Comparison of ENCODE assay signal across 8 cellular contexts in the genomic region with DNA sequence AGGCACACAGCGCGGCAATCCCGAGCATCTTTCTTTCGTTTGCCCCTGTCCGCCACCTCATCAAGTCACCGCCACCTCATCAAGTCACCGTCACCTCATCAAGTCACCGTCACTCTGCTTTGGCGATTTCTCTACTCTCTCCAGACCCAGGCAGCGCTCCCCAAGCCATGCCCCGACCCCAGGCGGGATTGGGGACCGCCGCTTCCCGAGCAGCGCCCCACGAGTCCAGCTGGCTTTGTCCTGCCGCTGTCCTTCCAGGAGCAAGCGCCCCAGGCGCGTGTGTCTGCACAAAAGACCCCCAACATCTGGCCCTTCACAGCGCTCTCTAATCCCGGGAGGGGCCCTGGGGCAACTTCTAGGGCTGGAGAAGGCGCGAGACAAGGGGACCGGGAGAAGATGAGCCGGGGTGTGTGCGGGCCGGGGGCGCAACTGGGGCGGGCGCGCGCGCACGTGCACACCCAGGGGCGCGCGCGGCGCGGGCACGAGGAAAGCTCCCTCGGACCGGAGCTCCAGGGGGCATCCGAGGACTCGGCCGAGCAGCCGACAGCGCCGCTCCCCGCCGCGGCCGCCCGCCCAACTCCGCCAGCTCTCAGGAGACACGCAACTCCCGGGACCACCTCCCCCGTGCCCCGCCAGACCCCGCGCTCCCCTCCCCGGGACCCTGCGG. TPM values are rescaled to one million over a fixed set of nuclear protein-coding genes. Genes with fewer than 3 reads are reported as not detected.
DNase-seq lines count a peak whose midpoint lies in the region; ATAC-seq and TF ChIP-seq lines count a peak whose summit lies in the region.

No MANE protein-coding gene starts in this region.

- peaks cover 31% of the 10 kb centered on the region for H3K27me3 Mint-ChIP-seq in activated CD4-positive, alpha-beta memory T cell treated with anti-CD3 and anti-CD28 coated beads for 36 hours
- H3K27me3 Mint-ChIP-seq in mesothelial cell of epicardium (ENCODE audit: low read depth) = peaks cover 14% of the 10 kb centered on the region

- no peak overlapping the region for H3K27ac ChIP-seq in KMS-11
- peak overlapping the region; percentile 89 for H3K27ac ChIP-seq in suprapubic skin

- H2AFZ ChIP-seq in KMS-11 (ENCODE audit: low read depth) = peak overlapping the region; percentile 94

- H3K4me1 Mint-ChIP-seq in activated CD4-positive, alpha-beta memory T cell treated with anti-CD3 and anti-CD28 coated beads for 36 hours (ENCODE audit: low read depth) = peaks cover 8% of the 10 kb centered on the region
- H3K4me1 Mint-ChIP-seq in mesothelial cell of epicardium = peaks cover 23% of the 10 kb centered on the region

- no peaks in the 10 kb centered on the region for H4K20me1 ChIP-seq in KMS-11 (ENCODE audit: insufficient read depth)

- H3K36me3 ChIP-seq in KMS-11 (ENCODE audit: insufficient read depth) (no peaks in the 10 kb centered on the region), endocrine pancreas (ENCODE audit: control insufficient read depth, insufficient read depth, low read length) (no peaks in the 10 kb centered on the region), suprapubic skin (no peaks in the 10 kb centered on the region)

- H3K4me3 Mint-ChIP-seq in activated CD4-positive, alpha-beta memory T cell treated with anti-CD3 and anti-CD28 coated beads for 36 hours = peak overlapping the region; percentile 74
- peak overlapping the region; percentile 87 for H3K4me3 Mint-ChIP-seq in mesothelial cell of epicardium

- H3K27me3 ChIP-seq in KMS-11 (ENCODE audit: insufficient read depth, low read depth) (no peaks in the 10 kb centered on the region), endocrine pancreas (ENCODE audit: control insufficient read depth, insufficient read depth, low read length) (no peaks in the 10 kb centered on the region), suprapubic skin (no peaks in the 10 kb centered on the region)

- TF ChIP-seq CTCF in KMS-11 (conservative IDR thresholded peaks at IDR 0.05; ENCODE audit: low read depth, low read length) (no peak), mesothelial cell of epicardium (IDR thresholded peaks at IDR 0.05; ENCODE audit: unreplicated experiment) (no peak), suprapubic skin (IDR thresholded peaks at IDR 0.05) (no peak)

- intact Hi-C loops in activated CD4-positive, alpha-beta memory T cell treated with anti-CD3 and anti-CD28 coated beads for 36 hours (cut with micrococcal nuclease) = loop anchor here (1.0 to 10.0 kb wide), 4 partner anchors 59 to 339 kb away; a partner anchor contains a TSS

- 0% methylated on average over 14 of the region's 65 CpGs for WGBS in suprapubic skin

- DNase-seq in D341Med (ENCODE audit: low spot score) (peak; percentile 74), mesothelial cell of epicardium (ENCODE audit: low spot score in 2 of 2, unreplicated experiment in 2 of 2) (peak; percentile 55 to 67), suprapubic skin (ENCODE audit: low spot score in 2 of 2) (peak in 1 of 2 donors; percentile 68), NCI-H187 (lab: John Stamatoyannopoulos, UW) (no peak)
- DNase-seq in activated CD4-positive, alpha-beta memory T cell treated with anti-CD3 and anti-CD28 coated beads for 36 hours = peak; percentile 58

- no peak overlapping the region for H3K27ac Mint-ChIP-seq in activated CD4-positive, alpha-beta memory T cell treated with anti-CD3 and anti-CD28 coated beads for 36 hours
- peak overlapping the region; percentile 59 for H3K27ac Mint-ChIP-seq in mesothelial cell of epicardium

- H3K4me3 ChIP-seq in KMS-11 (IDR thresholded peaks at IDR 0.05; ENCODE audit: insufficient read depth, low read depth, low read length) = no peak overlapping the region
- H3K4me3 ChIP-seq in endocrine pancreas (ENCODE audit: control insufficient read depth, insufficient read depth, low read length) = peak overlapping the region; percentile 81
- peak overlapping the region; percentile 88 for H3K4me3 ChIP-seq in suprapubic skin

- H3K4me2 ChIP-seq in KMS-11 = peak overlapping the region; percentile 83

- peak; percentile 7 for ATAC-seq in GM21619 (IDR thresholded peaks at IDR 0.05; ENCODE audit: unreplicated experiment)

- POLR2A ChIA-PET in activated CD4-positive, alpha-beta memory T cell treated with anti-CD3 and anti-CD28 coated beads for 36 hours (lab: Charles Lee) = no interaction called here

- H3K79me2 ChIP-seq in KMS-11 (ENCODE audit: insufficient read depth, low read depth) = no peaks in the 10 kb centered on the region

- no peak for TF ChIP-seq EP300 in suprapubic skin (IDR thresholded peaks at IDR 0.05)

- CTCF ChIA-PET in activated CD4-positive, alpha-beta memory T cell treated with anti-CD3 and anti-CD28 coated beads for 36 hours (lab: Charles Lee) = interaction anchor here (0.7 kb wide), 1 partner anchor 257 kb away, joined by 3 read pairs; no protein-coding TSS in a partner anchor

- H3K36me3 Mint-ChIP-seq in activated CD4-positive, alpha-beta memory T cell treated with anti-CD3 and anti-CD28 coated beads for 36 hours = no peaks in the 10 kb centered on the region
- H3K36me3 Mint-ChIP-seq in mesothelial cell of epicardium = peaks cover 4% of the 10 kb centered on the region

- TF ChIP-seq POLR2A in suprapubic skin (IDR thresholded peaks at IDR 0.05) = no peak

- peak overlapping the region; percentile 42; the same call in 1 of the 2 replicates for H3K9ac ChIP-seq in KMS-11
- H3K9ac ChIP-seq in endocrine pancreas (ENCODE audit: control insufficient read depth, insufficient read depth, low read length) = peak overlapping the region; percentile 89

- no peaks in the 10 kb centered on the region for H3K9me3 ChIP-seq in endocrine pancreas (ENCODE audit: control insufficient read depth, low read length)
- H3K9me3 ChIP-seq in suprapubic skin = no peaks in the 10 kb centered on the region

- H3K4me1 ChIP-seq in KMS-11 (ENCODE audit: low read depth, poor library complexity, severe bottlenecking) (peaks cover 4% of the 10 kb centered on the region), endocrine pancreas (ENCODE audit: control insufficient read depth, insufficient read depth, low read length) (peaks cover 5% of the 10 kb centered on the region), suprapubic skin (peaks cover 51% of the 10 kb centered on the region)

- H3K9me3 Mint-ChIP-seq in activated CD4-positive, alpha-beta memory T cell treated with anti-CD3 and anti-CD28 coated beads for 36 hours = no peaks in the 10 kb centered on the region
- no peaks in the 10 kb centered on the region for H3K9me3 Mint-ChIP-seq in mesothelial cell of epicardium

RNA-seq across cellular contexts. Expression of a gene that starts 0.6 kb away (rescaled TPM):
- total RNA-seq in activated CD4-positive, alpha-beta memory T cell treated with anti-CD3 and anti-CD28 coated beads for 36 hours = under 1 TPM; 0.12 to 0.26 TPM
- total RNA-seq in mesothelial cell of epicardium (19.0 to 28.6 TPM (median 25.7 TPM) in 3 replicates), suprapubic skin (100 to 1,000 TPM in 2 of 4 donors, 10 to 100 TPM in 2; 49.3 to 143 (median 95.2) TPM)

Comparison
In these comparisons a context has a peak if more than half of its experiments do, and no peak if none do; other contexts are left out.
1. DNase-seq: peak in D341Med (single experiment), activated CD4-positive, alpha-beta memory T cell treated with anti-CD3 and anti-CD28 coated beads for 36 hours (single experiment) and mesothelial cell of epicardium (2 of 2); none in NCI-H187 (0 of 2).
2. RNA of a gene that starts 0.6 kb away (total RNA-seq): 49.3 to 143 TPM in suprapubic skin and 19.0 to 28.6 TPM in mesothelial cell of epicardium; 0.12 to 0.26 TPM in activated CD4-positive, alpha-beta memory T cell treated with anti-CD3 and anti-CD28 coated beads for 36 hours; every median in the first group is over 10 times any median in the second.